1 cellular context compared by ENCODE assay signal in the genomic region with DNA sequence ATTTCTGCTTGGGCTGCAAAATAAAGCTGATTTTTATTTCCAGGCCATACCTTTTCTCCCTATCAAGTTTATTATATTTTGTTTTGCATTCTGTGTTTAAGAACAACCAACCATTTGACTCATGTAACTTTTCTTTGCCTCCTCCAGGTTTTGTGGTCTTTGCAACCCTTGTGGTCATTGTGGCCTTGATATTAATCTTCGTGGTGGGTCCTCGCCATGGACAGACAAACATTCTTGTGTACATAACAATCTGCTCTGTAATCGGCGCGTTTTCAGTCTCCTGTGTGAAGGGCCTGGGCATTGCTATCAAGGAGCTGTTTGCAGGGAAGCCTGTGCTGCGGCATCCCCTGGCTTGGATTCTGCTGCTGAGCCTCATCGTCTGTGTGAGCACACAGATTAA.
A peak's percentile ranks its signal among the peaks of the same experiment; 100 is the strongest.
TF ChIP-seq lines count a peak whose summit lies in the region.

No MANE protein-coding gene starts in this region.

TF ChIP-seq in K562, 482 proteins besides CTCF, POLR2A, EP300 and RAD21 (continued from another document):
- TF ChIP-seq ESRRA (IDR thresholded peaks at IDR 0.05; ENCODE audit: borderline replicate concordance, low read depth) (peak; percentile 68; the same call in 1 of the 2 replicates), ZNF76 (CRISPR knock-in tag; IDR thresholded peaks at IDR 0.05; ENCODE audit: borderline replicate concordance) (no peak), TAF9B (IDR thresholded peaks at IDR 0.05; ENCODE audit: partially characterized antibody) (no peak)
